ENCODE assay signal across 14 cellular contexts in the genomic region with DNA sequence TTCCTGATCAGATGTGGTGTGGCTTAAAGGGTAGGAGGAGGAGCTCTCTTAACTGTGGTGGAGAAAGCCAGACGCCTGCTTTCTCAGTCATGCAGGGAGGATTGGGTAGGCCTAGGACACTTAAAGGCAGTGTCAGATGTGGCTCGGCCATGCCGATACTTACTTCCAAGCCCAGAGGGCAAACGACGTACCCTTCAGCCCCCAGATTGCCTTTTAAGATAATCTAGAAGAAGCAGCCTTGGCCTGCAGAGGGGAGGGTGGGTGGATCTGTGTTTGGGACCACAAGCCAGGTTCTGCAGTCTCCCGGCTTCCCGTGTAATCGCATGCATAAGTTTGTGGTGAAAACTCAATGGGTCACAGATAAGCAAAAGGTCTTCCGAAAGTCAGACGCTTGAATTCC.
DNase-seq lines count a peak whose midpoint lies in the region; TF ChIP-seq lines count a peak whose summit lies in the region.
"Had no signal": no experiment of that assay in that cellular context is flagged by ENCODE, and none has a peak within 500 bp of the region (broad histone marks: within the 10 kb centered on the region; RNA-seq: fewer than 3 reads in every experiment).

No MANE protein-coding gene starts in this region.

- no peak overlapping the region for H3K18ac ChIP-seq in mesendoderm (ENCODE audit: low read length)

- H2AFZ ChIP-seq in smooth muscle cell (ENCODE audit: low read depth): peak overlapping the region; percentile 49
- H2AFZ ChIP-seq: GM23338 had no signal

- TF ChIP-seq CTCF in brain (conservative IDR thresholded peaks at IDR 0.05) (no peak), smooth muscle cell (IDR thresholded peaks at IDR 0.05; ENCODE audit: borderline replicate concordance, insufficient read depth, poor library complexity, severe bottlenecking) (no peak)

- no peaks in the 10 kb centered on the region for H3K27me3 Mint-ChIP-seq in brain

- peak overlapping the region in 1 of 5 experiments; percentile 11 for H3K4me3 Mint-ChIP-seq in brain
- H3K4me3 Mint-ChIP-seq: CD8-positive, alpha-beta memory T cell; GM23338 had no signal

- H3K79me2 ChIP-seq in mesendoderm (ENCODE audit: control insufficient read depth, insufficient read depth, low read length): no peaks in the 10 kb centered on the region
- no peaks in the 10 kb centered on the region for H3K79me2 ChIP-seq in smooth muscle cell (ENCODE audit: low read depth)

- H3K4me1 Mint-ChIP-seq in brain: peaks cover 96% of the 10 kb centered on the region
- H3K4me1 Mint-ChIP-seq: CD8-positive, alpha-beta memory T cell had no signal

- peak overlapping the region; percentile 45 for H2AK5ac ChIP-seq in mesendoderm (ENCODE audit: low read length)

- no peaks in the 10 kb centered on the region for H4K20me1 ChIP-seq in smooth muscle cell (ENCODE audit: low read depth)
- H4K20me1 ChIP-seq: BLaER1 had no signal

- DNase-seq in DMS79 treated with DMSO at 0.1 percent for 48 hours (lab: John Stamatoyannopoulos, UW) (peak; percentile 67), mesendoderm (peak; percentile 46), smooth muscle cell (lab: John Stamatoyannopoulos, UW; ENCODE audit: unreplicated experiment) (no peak), H7 (no peak), KBM-7 (no peak)
- no peak for DNase-seq in activated naive CD4-positive, alpha-beta T cell (lab: John Stamatoyannopoulos, UW)
- DNase-seq: 8988T; AML-193; Caco-2; CD8-positive, alpha-beta memory T cell; KG1 had no signal

- H3K23ac ChIP-seq in mesendoderm (ENCODE audit: low read length): no peak overlapping the region

- no peak overlapping the region for H3K9ac ChIP-seq in mesendoderm (ENCODE audit: low read length)
- H3K9ac ChIP-seq in smooth muscle cell (ENCODE audit: low read depth): peak overlapping the region; percentile 47
- H3K9ac ChIP-seq: BLaER1 had no signal

- H3K79me1 ChIP-seq in mesendoderm (ENCODE audit: low read length): no peaks in the 10 kb centered on the region

- no peak overlapping the region for H2BK5ac ChIP-seq in mesendoderm (ENCODE audit: low read length)

- H3K36me3 Mint-ChIP-seq in brain: no peaks in the 10 kb centered on the region
- H3K36me3 Mint-ChIP-seq: CD8-positive, alpha-beta memory T cell had no signal

- peak overlapping the region in 4 of 5 experiments; percentile 58 to 94 (median 84) for H3K27ac Mint-ChIP-seq in brain
- H3K27ac Mint-ChIP-seq: CD8-positive, alpha-beta memory T cell; GM23338 had no signal

- peaks cover 27% of the 10 kb centered on the region for H3F3A ChIP-seq in smooth muscle cell (ENCODE audit: low read depth)

- peaks cover 7% of the 10 kb centered on the region for H3K4me1 ChIP-seq in mesendoderm (ENCODE audit: control insufficient read depth, low read depth, low read length)
- H3K4me1 ChIP-seq in smooth muscle cell (ENCODE audit: low read depth): peaks cover 46% of the 10 kb centered on the region
- H3K4me1 ChIP-seq: BLaER1, Caco-2 had no signal

- H3K36me3 ChIP-seq in mesendoderm (ENCODE audit: control insufficient read depth, insufficient read depth, low read length): no peaks in the 10 kb centered on the region
- H3K36me3 ChIP-seq in smooth muscle cell (ENCODE audit: low read depth): no peaks in the 10 kb centered on the region
- H3K36me3 ChIP-seq in H7 (replicated peaks; ENCODE audit: control insufficient read depth, insufficient read depth, low read length): no peaks in the 10 kb centered on the region
- H3K36me3 ChIP-seq: BLaER1 had no signal

- H2BK120ac ChIP-seq in mesendoderm (ENCODE audit: low read depth, low read length): no peak overlapping the region

- in situ Hi-C loops in KBM-7 (cut with MboI; ENCODE audit: low pct_unique_long_range_greater_than_20kb, low sequenced_read_pairs): no loop called here

- H3K9me3 Mint-ChIP-seq in brain: no peaks in the 10 kb centered on the region
- H3K9me3 Mint-ChIP-seq: GM23338 had no signal

- no peaks in the 10 kb centered on the region for H3K27me3 ChIP-seq in mesendoderm (ENCODE audit: insufficient read depth, low read length, poor library complexity)
- no peaks in the 10 kb centered on the region for H3K27me3 ChIP-seq in smooth muscle cell (ENCODE audit: low read depth)
- H3K27me3 ChIP-seq in H7 (ENCODE audit: control insufficient read depth, insufficient read depth, low read length): no peaks in the 10 kb centered on the region
- H3K27me3 ChIP-seq: BLaER1 had no signal

- H3K4me2 ChIP-seq in mesendoderm (ENCODE audit: low read length): no peak overlapping the region
- H3K4me2 ChIP-seq in smooth muscle cell: peak overlapping the region; percentile 77
- H3K4me2 ChIP-seq: BLaER1, GM23338 had no signal

- no peaks in the 10 kb centered on the region for H3K9me3 ChIP-seq in smooth muscle cell (replicated peaks; ENCODE audit: low read depth)
- H3K9me3 ChIP-seq: BLaER1, Caco-2 had no signal

- no CpG with 5 or more reads among the region's 10 CpGs for WGBS in mesendoderm (ENCODE audit: extremely low coverage, insufficient coverage, low lambda C conversion rate)
- 8% methylated on average over 10 of the region's 10 CpGs for WGBS in smooth muscle cell (ENCODE audit: low lambda C conversion rate)

- H3K4me3 ChIP-seq in mesendoderm (ENCODE audit: low read length) (no peak overlapping the region), smooth muscle cell (no peak overlapping the region), H7 (ENCODE audit: insufficient read depth, low read depth, low read length) (no peak overlapping the region)
- H3K4me3 ChIP-seq: BLaER1, GM23338 had no signal

- H3K27ac ChIP-seq in mesendoderm (ENCODE audit: low read depth, low read length) (no peak overlapping the region), smooth muscle cell (ENCODE audit: low read depth) (peak overlapping the region; percentile 80)
- H3K27ac ChIP-seq: BLaER1 had no signal

- no peak overlapping the region for H3K56ac ChIP-seq in mesendoderm (ENCODE audit: low read length)

- H4K8ac ChIP-seq in mesendoderm (ENCODE audit: low read depth, low read length): no peak overlapping the region

- no peak overlapping the region for H4K5ac ChIP-seq in mesendoderm (ENCODE audit: low read length)

- H3K4ac ChIP-seq in mesendoderm (ENCODE audit: low read depth, low read length): no peak overlapping the region

- no peak overlapping the region for H2BK15ac ChIP-seq in mesendoderm (replicated peaks; ENCODE audit: low read depth)

Comparison
In these comparisons a context has a peak if more than half of its experiments do, and no peak if none do; other contexts are left out.
1. DNase-seq: peak in DMS79 treated with DMSO at 0.1 percent for 48 hours (single experiment) and mesendoderm (single experiment); none in smooth muscle cell (single experiment), H7 (single experiment), KBM-7 (single experiment) and activated naive CD4-positive, alpha-beta T cell (0 of 4).